In genomic region chr6:77037439-77037838, GRCh38 we compare ENCODE assay signal across 29 cellular contexts.
"Had no signal": no experiment of that assay in that cellular context is flagged by ENCODE, and none has a peak within 500 bp of the region (broad histone marks: within the 10 kb centered on the region; RNA-seq: fewer than 3 reads in every experiment).

No MANE protein-coding gene starts in this region.

- H3K27ac Mint-ChIP-seq: dendritic cell treated with granulocyte-macrophage colony-stimulating factor and Interleukin-4, amounts not matched to agents 40 ng/mL and 50 ng/mL, for 4 days; naive thymus-derived CD4-positive, alpha-beta T cell; nephron; neural progenitor cell; progenitor cell of endocrine pancreas had no signal

- H3K4me3 Mint-ChIP-seq: dendritic cell treated with granulocyte-macrophage colony-stimulating factor and Interleukin-4, amounts not matched to agents 40 ng/mL and 50 ng/mL, for 4 days; naive thymus-derived CD4-positive, alpha-beta T cell; nephron; neural progenitor cell; stimulated activated naive CD8-positive, alpha-beta T cell treated with anti-CD3 and anti-CD28 coated beads, Interleukin-15, amount 100 ng/mL, for 72 hours had no signal

- FAIRE-seq: endothelial cell of umbilical vein, islet of Langerhans had no signal

- H3K27ac ChIP-seq: colonic mucosa, gastroesophageal sphincter, heart left ventricle, hepatocyte, left lung, neural progenitor cell, parathyroid adenoma, right atrium auricular region, suprapubic skin, vagina had no signal

- H3K27me3 Mint-ChIP-seq: dendritic cell treated with granulocyte-macrophage colony-stimulating factor and Interleukin-4, amounts not matched to agents 40 ng/mL and 50 ng/mL, for 4 days; naive thymus-derived CD4-positive, alpha-beta T cell; progenitor cell of endocrine pancreas; stimulated activated naive CD8-positive, alpha-beta T cell treated with anti-CD3 and anti-CD28 coated beads, Interleukin-15, amount 100 ng/mL, for 72 hours had no signal

- H3K9me3 ChIP-seq: colonic mucosa, vagina had no signal

- H3K4me1 ChIP-seq: colonic mucosa, gastroesophageal sphincter, heart left ventricle, left lung, neural progenitor cell, parathyroid adenoma, right atrium auricular region, suprapubic skin, vagina had no signal

- H3K79me2 ChIP-seq: hepatocyte, parathyroid adenoma had no signal

- H3K36me3 ChIP-seq: colonic mucosa, heart left ventricle, left lung, neural progenitor cell, right atrium auricular region, suprapubic skin, vagina had no signal

- H2AFZ ChIP-seq: hepatocyte, neural progenitor cell, parathyroid adenoma had no signal

- H3K9ac ChIP-seq: neural progenitor cell, parathyroid adenoma had no signal

- H3K36me3 Mint-ChIP-seq: neural progenitor cell had no signal

- DNase-seq: colonic mucosa; effector memory CD4-positive, alpha-beta T cell; foreskin fibroblast; heart left ventricle; left cardiac atrium; left lung; mesendoderm; midbrain; naive thymus-derived CD4-positive, alpha-beta T cell; stimulated activated CD4-positive, alpha-beta T cell treated with anti-CD3 and anti-CD28 coated beads, Interleukin-12 subunit alpha, Interleukin-12 subunit beta, amount 100 ng/mL, for 4 hours; stimulated activated CD4-positive, alpha-beta T cell treated with anti-CD3 and anti-CD28 coated beads, Interleukin-1b, Interleukin-23, amount 100 ng/mL, for 48 hours; stimulated activated CD4-positive, alpha-beta T cell treated with anti-CD3 and anti-CD28 coated beads, Interleukin-4, amount 100 ng/mL, for 1 hour; stimulated activated CD8-positive, alpha-beta memory T cell treated with anti-CD3 and anti-CD28 coated beads, Interleukin-4, amount 100 ng/mL, for 48 hours; stimulated activated naive CD4-positive, alpha-beta T cell; stimulated activated naive CD8-positive, alpha-beta T cell treated with anti-CD3 and anti-CD28 coated beads, Interleukin-15, amount 100 ng/mL, for 72 hours; trophoblast cell had no signal

- H3K4me2 ChIP-seq: hepatocyte, neural progenitor cell, smooth muscle cell had no signal

- H3K4me3 ChIP-seq: colonic mucosa, gastroesophageal sphincter, heart left ventricle, hepatocyte, left lung, neural progenitor cell, right atrium auricular region, smooth muscle cell, suprapubic skin, vagina had no signal

- H3K4me1 Mint-ChIP-seq: naive thymus-derived CD4-positive, alpha-beta T cell; nephron; stimulated activated naive CD8-positive, alpha-beta T cell treated with anti-CD3 and anti-CD28 coated beads, Interleukin-15, amount 100 ng/mL, for 72 hours had no signal

- H3K27me3 ChIP-seq: colonic mucosa, gastroesophageal sphincter, heart left ventricle, hepatocyte, left lung, neural progenitor cell, right atrium auricular region, suprapubic skin, vagina had no signal
